Comparison of ENCODE assay signal across 8 cellular contexts in genomic region chr2:202035089-202035940, GRCh38. TPM values are rescaled to one million over a fixed set of nuclear protein-coding genes. Genes with fewer than 3 reads are reported as not detected.
DNase-seq lines count a peak whose midpoint lies in the region; ATAC-seq and TF ChIP-seq lines count a peak whose summit lies in the region.

No MANE protein-coding gene starts in this region.

- in situ Hi-C loops in GM13977 (cut with MboI; ENCODE audit: low pct_unique_long_range_greater_than_20kb, low sequenced_read_pairs, unreplicated experiment) = no loop called here

- H3K9me3 Mint-ChIP-seq in activated B cell treated with CpG ODN at 0.5 μM for 24 hours (no peaks in the 10 kb centered on the region), naive B cell (no peaks in the 10 kb centered on the region)

- intact Hi-C loops in activated B cell treated with CpG ODN at 0.5 μM for 24 hours (cut with micrococcal nuclease) = loop anchor here (2.0 to 10.0 kb wide), 4 partner anchors 31 to 1221 kb away; partner anchors contain the start of gene BZW1
- intact Hi-C loops in esophagus squamous epithelium (cut with DNase I) = no loop called here

- H3K4me1 Mint-ChIP-seq in activated B cell treated with CpG ODN at 0.5 μM for 24 hours = peaks cover 12% of the 10 kb centered on the region
- H3K4me1 Mint-ChIP-seq in naive B cell = peaks cover 9 to 19% (median 13%) of the 10 kb centered on the region in 3 donors

- WGBS in esophagus squamous epithelium, 2 donors = 14 to 31% methylated on average over 27 to 35 of the region's 78 CpGs

- no peak overlapping the region for H3K27ac Mint-ChIP-seq in activated B cell treated with CpG ODN at 0.5 μM for 24 hours
- peak overlapping the region in 1 of 6 donors; percentile 89 for H3K27ac Mint-ChIP-seq in naive B cell

- POLR2A ChIA-PET in activated B cell treated with CpG ODN at 0.5 μM for 24 hours (lab: Charles Lee) = interaction anchor here (0.6 kb wide), 1 partner anchor 470 kb away, joined by 5 read pairs; no protein-coding TSS in a partner anchor

- peak overlapping the region; percentile 89 to 94 (median 92) for H3K27ac ChIP-seq in esophagus squamous epithelium

- no peak for TF ChIP-seq POLR2A in esophagus squamous epithelium (IDR thresholded peaks at IDR 0.05)

- H3K4me3 ChIP-seq in esophagus squamous epithelium = peak overlapping the region; percentile 56 to 81 (median 70)

- DNase-seq in GM13977 (ENCODE audit: low spot score) (peak; percentile 23), activated B cell treated with CpG ODN at 0.5 μM for 24 hours (peak; percentile 28), esophagus squamous epithelium (lab: John Stamatoyannopoulos, UW) (no peak), naive B cell (peak; percentile 15), germinal center (ENCODE audit: low spot score) (no peak), superior temporal gyrus (ENCODE audit: extremely low spot score) (no peak), GM20000 (ENCODE audit: low spot score) (no peak)

- peaks cover 0 to 60% (median 0%) of the 10 kb centered on the region in 4 donors for H3K27me3 ChIP-seq in esophagus squamous epithelium

- CTCF ChIA-PET in activated B cell treated with CpG ODN at 0.5 μM for 24 hours (lab: Charles Lee) = no interaction called here

- H3K36me3 ChIP-seq in esophagus squamous epithelium = peaks cover 0 to 7% (median 0%) of the 10 kb centered on the region in 3 donors

- no peaks in the 10 kb centered on the region for H3K9me3 ChIP-seq in esophagus squamous epithelium

- no peaks in the 10 kb centered on the region for H3K36me3 Mint-ChIP-seq in activated B cell treated with CpG ODN at 0.5 μM for 24 hours (ENCODE audit: low read depth)
- no peaks in the 10 kb centered on the region for H3K36me3 Mint-ChIP-seq in naive B cell

- H3K27me3 Mint-ChIP-seq in activated B cell treated with CpG ODN at 0.5 μM for 24 hours (peaks cover 29% of the 10 kb centered on the region), naive B cell (peaks cover 30 to 37% (median 30%) of the 10 kb centered on the region in 3 donors)

- ATAC-seq in activated B cell treated with CpG ODN at 0.5 μM for 24 hours (ENCODE audit: low read depth) (no peak), naive B cell (ENCODE audit: low read depth in 2 of 2) (no peak), GM18517 (IDR thresholded peaks at IDR 0.05; ENCODE audit: unreplicated experiment) (no peak)

- TF ChIP-seq CTCF in GM13977 (IDR thresholded peaks at IDR 0.05; ENCODE audit: extremely low read depth, insufficient read depth, missing control alignments) (peak; percentile 34), activated B cell treated with CpG ODN at 0.5 μM for 24 hours (IDR thresholded peaks at IDR 0.05) (no peak), esophagus squamous epithelium (IDR thresholded peaks at IDR 0.05) (peak in 5 of 6 experiments; percentile 22 to 49 (median 37)), GM20000 (IDR thresholded peaks at IDR 0.05; ENCODE audit: extremely low read depth, missing control alignments) (no peak)

- peaks cover 24 to 66% (median 25%) of the 10 kb centered on the region in 3 donors for H3K4me1 ChIP-seq in esophagus squamous epithelium

- peak overlapping the region; percentile 83 for H3K4me3 Mint-ChIP-seq in activated B cell treated with CpG ODN at 0.5 μM for 24 hours
- peak overlapping the region in 2 of 8 donors; percentile 91 to 94 for H3K4me3 Mint-ChIP-seq in naive B cell

RNA-seq across cellular contexts. Expression of gene FZD7, which starts 1.7 kb away (rescaled TPM):
- total RNA-seq in activated B cell treated with CpG ODN at 0.5 μM for 24 hours (0.33 and 0.37 TPM in 2 replicates), esophagus squamous epithelium (10 to 100 TPM in 1 of 4 donors, 1 to 10 TPM in 3; 2.6 to 11.3 (median 4.0) TPM)
- under 1 TPM in 2 of 6 donors, not detected in 4; 0.13 to 0.17 TPM for polyA plus RNA-seq in naive B cell (ENCODE audit: low read depth in 6 of 6)

RNA-seq across cellular contexts. Expression of gene KIAA2012, which starts 37.7 kb away (rescaled TPM):
- total RNA-seq in activated B cell treated with CpG ODN at 0.5 μM for 24 hours = not detected in 2 replicates
- total RNA-seq in esophagus squamous epithelium = not detected
- polyA plus RNA-seq in naive B cell (ENCODE audit: low read depth in 6 of 6) = not detected

Comparison
In these comparisons a context has a peak if more than half of its experiments do, and no peak if none do; other contexts are left out.
1. DNase-seq: peak in GM13977 (single experiment), activated B cell treated with CpG ODN at 0.5 μM for 24 hours (single experiment) and naive B cell (single experiment); none in esophagus squamous epithelium (single experiment), germinal center (single experiment), superior temporal gyrus (single experiment) and GM20000 (single experiment).
2. CTCF ChIP-seq: peak in GM13977 (single experiment) and esophagus squamous epithelium (5 of 6); none in activated B cell treated with CpG ODN at 0.5 μM for 24 hours (single experiment) and GM20000 (single experiment).